ENCODE assay signal across 30 cellular contexts in the genomic region with DNA sequence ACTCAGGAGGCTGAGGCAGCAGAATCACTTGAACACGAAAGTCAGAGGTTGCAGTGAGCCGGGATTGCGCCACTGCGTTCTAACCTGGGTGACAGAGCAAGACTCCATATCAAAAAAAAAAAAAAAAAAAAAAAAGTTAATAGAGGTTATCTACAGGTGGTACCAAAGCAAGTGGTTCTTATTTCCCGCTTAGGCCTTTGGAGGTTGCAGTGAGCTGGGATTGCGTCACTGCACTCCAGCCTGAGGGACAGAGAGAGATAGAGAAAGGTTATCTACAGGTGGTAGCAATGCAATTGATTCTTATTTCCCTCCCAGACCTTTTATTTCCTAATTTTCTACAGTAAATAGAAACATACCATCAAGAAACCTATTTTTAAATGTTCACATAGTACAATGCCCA.
"Had no signal": no experiment of that assay in that cellular context is flagged by ENCODE, and none has a peak within 500 bp of the region (broad histone marks: within the 10 kb centered on the region; RNA-seq: fewer than 3 reads in every experiment).

No MANE protein-coding gene starts in this region.

- H3K27me3 Mint-ChIP-seq: naive B cell; natural killer cell treated with Interleukin-12 subunit alpha and Interleukin-12 subunit beta and Interleukin-15 and Interleukin-18, amount 100 ng/mL, for 72 hours; stimulated activated naive B cell treated with anti-CD40 and anti-IgM and Interleukin-4, amounts not matched to agents 10 μg/mL and 1 μg/mL and 100 μg/mL, for 72 hours; stimulated activated naive CD8-positive, alpha-beta T cell treated with anti-CD3 and anti-CD28 coated beads, Interleukin-15, Interleukin-2, amounts not matched to agents 100 ng/mL and 50 ng/mL, for 24 hours had no signal

- H3K9me3 Mint-ChIP-seq: mesothelial cell of epicardium; naive B cell; natural killer cell treated with Interleukin-12 subunit alpha and Interleukin-12 subunit beta and Interleukin-15 and Interleukin-18, amount 100 ng/mL, for 72 hours; neural crest cell; stimulated activated naive B cell treated with anti-CD40 and anti-IgM and Interleukin-4, amounts not matched to agents 10 μg/mL and 1 μg/mL and 100 μg/mL, for 72 hours; stimulated activated naive CD8-positive, alpha-beta T cell treated with anti-CD3 and anti-CD28 coated beads, Interleukin-15, Interleukin-2, amounts not matched to agents 100 ng/mL and 50 ng/mL, for 24 hours had no signal

- H3K4me3 Mint-ChIP-seq: mesothelial cell of epicardium; naive B cell; natural killer cell treated with Interleukin-12 subunit alpha and Interleukin-12 subunit beta and Interleukin-15 and Interleukin-18, amount 100 ng/mL, for 72 hours; neural crest cell; stimulated activated naive B cell treated with anti-CD40 and anti-IgM and Interleukin-4, amounts not matched to agents 10 μg/mL and 1 μg/mL and 100 μg/mL, for 72 hours; stimulated activated naive CD8-positive, alpha-beta T cell treated with anti-CD3 and anti-CD28 coated beads, Interleukin-15, Interleukin-2, amounts not matched to agents 100 ng/mL and 50 ng/mL, for 24 hours had no signal

- H3K4me1 Mint-ChIP-seq: mesothelial cell of epicardium, naive B cell had no signal

- H3K4me3 ChIP-seq: coronary artery, esophagus squamous epithelium, heart right ventricle, left lung, mucosa of descending colon, pancreas, skin epidermis, thoracic aorta, transverse colon, upper lobe of right lung, uterus had no signal

- FAIRE-seq: endometrium, kidney, pancreas had no signal

- H3K36me3 Mint-ChIP-seq: naive B cell; natural killer cell treated with Interleukin-12 subunit alpha and Interleukin-12 subunit beta and Interleukin-15 and Interleukin-18, amount 100 ng/mL, for 72 hours; stimulated activated naive B cell treated with anti-CD40 and anti-IgM and Interleukin-4, amounts not matched to agents 10 μg/mL and 1 μg/mL and 100 μg/mL, for 72 hours had no signal

- H3K27me3 ChIP-seq: esophagus squamous epithelium, heart right ventricle, left lung, neutrophil, pancreas, transverse colon, upper lobe of right lung, uterus had no signal

- H3K9me3 ChIP-seq: esophagus squamous epithelium, heart right ventricle, left lung, mucosa of descending colon, neutrophil, pancreas, thoracic aorta, transverse colon, upper lobe of right lung, uterus had no signal

- ATAC-seq: heart right ventricle; left lung; mucosa of descending colon; natural killer cell treated with Interleukin-12 subunit alpha and Interleukin-12 subunit beta and Interleukin-15 and Interleukin-18, amount 100 ng/mL, for 72 hours; pancreas; right cardiac atrium; stimulated activated naive B cell treated with anti-CD40 and anti-IgM and Interleukin-4, amounts not matched to agents 10 μg/mL and 1 μg/mL and 100 μg/mL, for 72 hours; upper lobe of right lung had no signal

- H3K4me1 ChIP-seq: heart right ventricle, left lung, pancreas, transverse colon, upper lobe of right lung, uterus had no signal

- DNase-seq: dermis blood vessel endothelial cell; effector memory CD4-positive, alpha-beta T cell; erythroblast; esophagus squamous epithelium; foreskin melanocyte; glutamatergic neuron; heart right ventricle; hippocampal formation; kidney; left lung; mesenchymal stem cell; mucosa of descending colon; naive B cell; pancreas; stimulated activated CD4-positive, alpha-beta T cell treated with anti-CD3 and anti-CD28 coated beads, Interleukin-15, amount 100 ng/mL, for 24 hours; stimulated activated CD4-positive, alpha-beta T cell treated with anti-CD3 and anti-CD28 coated beads, Interleukin-2, amount 100 ng/mL, for 48 hours; stimulated activated naive B cell treated with anti-CD40 and anti-IgM and Interleukin-4, amounts not matched to agents 10 μg/mL and 1 μg/mL and 100 μg/mL, for 72 hours; transverse colon; upper lobe of right lung; uterus had no signal

- H3K27ac ChIP-seq: coronary artery, esophagus squamous epithelium, heart right ventricle, left lung, neutrophil, pancreas, skin epidermis, thoracic aorta, transverse colon, upper lobe of right lung, uterus had no signal

- H3K36me3 ChIP-seq: neutrophil, uterus had no signal

- H3K27ac Mint-ChIP-seq: mesothelial cell of epicardium; naive B cell; natural killer cell treated with Interleukin-12 subunit alpha and Interleukin-12 subunit beta and Interleukin-15 and Interleukin-18, amount 100 ng/mL, for 72 hours; stimulated activated naive B cell treated with anti-CD40 and anti-IgM and Interleukin-4, amounts not matched to agents 10 μg/mL and 1 μg/mL and 100 μg/mL, for 72 hours; stimulated activated naive CD8-positive, alpha-beta T cell treated with anti-CD3 and anti-CD28 coated beads, Interleukin-15, Interleukin-2, amounts not matched to agents 100 ng/mL and 50 ng/mL, for 24 hours had no signal
